In the genomic region with DNA sequence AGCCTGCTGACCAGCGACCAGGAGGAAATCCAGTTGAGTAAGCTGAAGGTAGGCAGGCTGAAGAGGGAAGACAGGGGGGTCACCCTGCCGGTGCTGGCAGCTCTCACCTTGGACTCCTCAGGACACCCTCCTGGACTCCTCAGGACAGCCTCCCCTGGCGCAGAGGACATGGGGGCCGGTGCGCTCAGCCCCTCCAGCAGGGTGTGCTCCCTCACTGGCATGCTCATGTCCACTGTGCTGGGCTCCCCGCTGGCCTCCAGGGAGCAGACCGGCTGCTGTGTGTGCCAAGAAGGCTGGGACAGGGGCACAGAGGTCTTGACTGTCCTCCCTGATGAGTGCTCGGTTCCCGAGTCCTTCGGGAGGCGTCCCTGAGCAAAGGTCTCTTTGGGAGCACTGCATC, we compare ENCODE assay signal across 32 cellular contexts.
"Had no signal": no experiment of that assay in that cellular context is flagged by ENCODE, and none has a peak within 500 bp of the region (broad histone marks: within the 10 kb centered on the region; RNA-seq: fewer than 3 reads in every experiment).

No MANE protein-coding gene starts in this region.

- H3K9me3 ChIP-seq: body of pancreas, breast epithelium, SJCRH30 had no signal

- H3K27me3 ChIP-seq: body of pancreas, breast epithelium, SJCRH30 had no signal

- H3K9me3 Mint-ChIP-seq: activated CD4-positive, alpha-beta T cell treated with anti-CD3 and anti-CD28 coated beads, Interleukin-2, amount 10 ng/mL, durations not matched to agents 24 days and 14 days; activated naive CD4-positive, alpha-beta T cell treated with anti-CD3 and anti-CD28 coated beads, Interleukin-2, amount 50 U/mL, for 24 hours; activated naive CD8-positive, alpha-beta T cell treated with anti-CD3 and anti-CD28 coated beads, Interleukin-2, amount 10 ng/mL, durations not matched to agents 7 days and 5 days; activated T-cell treated with anti-CD3 and anti-CD28 coated beads, Interleukin-2, amount 50 U/mL, for 24 hours; activated T-helper 2 cell treated with anti-CD3 and anti-CD28 coated beads, Interferon-gamma antibody, Interleukin-2, Interleukin-4, amounts not matched to agents 10 μg/mL and 5 μg/mL and 100 μg/mL, durations not matched to agents 14 hours and 24 hours and 36 hours had no signal

- ATAC-seq: activated CD8-positive, alpha-beta T cell treated with anti-CD3 and anti-CD28 coated beads, Interleukin-2, amount 10 ng/mL, durations not matched to agents 7 days and 5 days; body of pancreas; PC-3 had no signal

- H3K36me3 ChIP-seq: breast epithelium, SJCRH30 had no signal

- H3K4me2 ChIP-seq: KMS-11 had no signal

- H3K27ac Mint-ChIP-seq: activated CD8-positive, alpha-beta T cell treated with anti-CD3 and anti-CD28 coated beads, Interleukin-2, amount 10 ng/mL, durations not matched to agents 7 days and 5 days; activated naive CD4-positive, alpha-beta T cell treated with anti-CD3 and anti-CD28 coated beads, Interleukin-2, amount 50 U/mL, for 24 hours; activated naive CD8-positive, alpha-beta T cell treated with anti-CD3 and anti-CD28 coated beads, Interleukin-2, amount 10 ng/mL, durations not matched to agents 7 days and 5 days; activated T-helper 2 cell treated with anti-CD3 and anti-CD28 coated beads, Interferon-gamma antibody, Interleukin-2, Interleukin-4, amounts not matched to agents 10 μg/mL and 5 μg/mL and 100 μg/mL, durations not matched to agents 14 hours and 24 hours and 36 hours had no signal

- H3K4me1 Mint-ChIP-seq: activated CD4-positive, alpha-beta T cell treated with anti-CD3 and anti-CD28 coated beads, Interleukin-2, amount 10 ng/mL, durations not matched to agents 24 days and 14 days; activated naive CD4-positive, alpha-beta T cell treated with anti-CD3 and anti-CD28 coated beads, Interleukin-2, amount 50 U/mL, for 24 hours; activated naive CD8-positive, alpha-beta T cell treated with anti-CD3 and anti-CD28 coated beads, Interleukin-2, amount 10 ng/mL, durations not matched to agents 7 days and 5 days had no signal

- H3K4me3 ChIP-seq: body of pancreas, breast epithelium, SJCRH30, SK-N-MC had no signal

- H3K4me3 Mint-ChIP-seq: activated CD4-positive, alpha-beta T cell treated with anti-CD3 and anti-CD28 coated beads, Interleukin-2, amount 10 ng/mL, durations not matched to agents 24 days and 14 days; activated CD8-positive, alpha-beta T cell treated with anti-CD3 and anti-CD28 coated beads, Interleukin-2, amount 10 ng/mL, durations not matched to agents 7 days and 5 days; activated naive CD4-positive, alpha-beta T cell treated with anti-CD3 and anti-CD28 coated beads, Interleukin-2, amount 50 U/mL, for 24 hours; activated naive CD8-positive, alpha-beta T cell treated with anti-CD3 and anti-CD28 coated beads, Interleukin-2, amount 10 ng/mL, durations not matched to agents 7 days and 5 days; activated T-cell treated with anti-CD3 and anti-CD28 coated beads, Interleukin-2, amount 50 U/mL, for 24 hours had no signal

- DNase-seq: activated CD4-positive, alpha-beta T cell treated with anti-CD3 and anti-CD28 coated beads, Interleukin-2, amount 10 ng/mL, durations not matched to agents 24 days and 14 days; activated CD4-positive, alpha-beta T cell treated with anti-CD3 and anti-CD28 coated beads, Interleukin-2, amount 50 U/mL, for 4 hours; activated CD8-positive, alpha-beta T cell treated with anti-CD3 and anti-CD28 coated beads, Interleukin-2, amount 10 ng/mL, durations not matched to agents 7 days and 5 days; activated gamma-delta T cell; activated naive CD4-positive, alpha-beta T cell treated with Interleukin-2 at 50 U/mL for 16 hours; activated naive CD8-positive, alpha-beta T cell treated with anti-CD3 and anti-CD28 coated beads, Interleukin-2, amount 10 ng/mL, durations not matched to agents 7 days and 5 days; activated T-cell treated with anti-CD3 and anti-CD28 coated beads, Interleukin-2, amount 50 U/mL, for 24 hours; amygdala; body of pancreas; MM.1S; MV-4-11; NCI-H1092 treated with DMSO at 0.1 percent for 48 hours; NCI-H1417; NCI-H146; NCI-H187; NCI-H2029 treated with DMSO at 0.1 percent for 48 hours; NCI-H2107; NCI-H2171; NCI-H510A; NCI-H526; NCI-H748 treated with DMSO at 0.1 percent for 48 hours; NK-92 treated with Interleukin-12 subunit alpha and Interleukin-12 subunit beta, amount 100 ng/mL, for 24 hours; PC-3; Right ventricle myocardium superior; SJCRH30; T1000 had no signal

- H3K4me1 ChIP-seq: body of pancreas, breast epithelium, SJCRH30 had no signal

- H3K27me3 Mint-ChIP-seq: activated CD4-positive, alpha-beta T cell treated with anti-CD3 and anti-CD28 coated beads, Interleukin-2, amount 10 ng/mL, durations not matched to agents 24 days and 14 days; activated naive CD4-positive, alpha-beta T cell treated with anti-CD3 and anti-CD28 coated beads, Interleukin-2, amount 50 U/mL, for 24 hours; activated naive CD8-positive, alpha-beta T cell treated with anti-CD3 and anti-CD28 coated beads, Interleukin-2, amount 10 ng/mL, durations not matched to agents 7 days and 5 days; activated T-cell treated with anti-CD3 and anti-CD28 coated beads, Interleukin-2, amount 50 U/mL, for 24 hours had no signal

- H3K27ac ChIP-seq: body of pancreas, breast epithelium, KMS-11, RWPE1, SJCRH30, SK-N-MC had no signal

- H3K9ac ChIP-seq: KMS-11 had no signal
